In the genomic region with DNA sequence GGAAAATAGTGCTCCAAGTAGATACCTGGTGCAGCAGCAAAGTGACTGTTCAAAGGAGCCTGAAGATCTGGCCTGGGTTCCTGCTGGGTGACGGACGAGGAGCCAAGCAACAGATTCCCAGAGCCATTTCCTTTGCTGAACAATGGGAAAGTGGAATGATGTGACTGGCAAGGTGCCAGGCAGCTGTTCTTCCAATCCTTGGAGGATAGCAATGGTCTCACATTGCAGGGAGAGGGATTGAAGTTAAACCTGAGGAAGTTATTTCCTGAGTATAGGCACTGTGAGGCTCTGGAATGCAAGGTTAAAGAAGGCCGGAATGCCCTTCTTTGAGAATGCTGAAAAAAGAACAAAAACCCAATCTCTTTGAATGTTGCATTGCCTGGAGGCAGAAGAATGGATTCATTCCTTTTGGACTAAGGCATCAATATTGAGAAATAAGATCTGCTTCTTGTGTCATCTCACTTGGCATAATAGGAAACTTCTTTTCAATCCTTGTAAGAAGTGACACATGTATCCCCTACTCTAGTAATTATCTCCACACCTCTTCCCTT, we compare ENCODE assay signal across 13 cellular contexts.
DNase-seq lines count a peak whose midpoint lies in the region; ATAC-seq and TF ChIP-seq lines count a peak whose summit lies in the region.
"Had no signal": no experiment of that assay in that cellular context is flagged by ENCODE, and none has a peak within 500 bp of the region (broad histone marks: within the 10 kb centered on the region; RNA-seq: fewer than 3 reads in every experiment).

No MANE protein-coding gene starts in this region.

- H3K27ac ChIP-seq in cardiac muscle cell (no peak overlapping the region), gastrocnemius medialis (no peak overlapping the region), coronary artery (peak overlapping the region in 1 of 2 donors; percentile 57)

- no peak for TF ChIP-seq POLR2A in gastrocnemius medialis (IDR thresholded peaks at IDR 0.05)

- intact Hi-C loops in gastrocnemius medialis (cut with DNase I; ENCODE audit: low total_unique reads): no loop called here

- peak; percentile 20 for DNase-seq in DMS79 treated with DMSO at 0.1 percent for 48 hours (lab: John Stamatoyannopoulos, UW)
- DNase-seq in DMS79 (lab: John Stamatoyannopoulos, UW): no peak
- DNase-seq in astrocyte of the hippocampus (ENCODE audit: low read depth, low spot score): peak; percentile 59
- peak; percentile 12 to 74 for DNase-seq in cardiac muscle cell (ENCODE audit: low read depth in 1 of 2, low spot score in 1 of 2)
- DNase-seq in gastrocnemius medialis: peak in 1 of 2 donors; percentile 23
- no peak for DNase-seq in NCI-H187 (lab: John Stamatoyannopoulos, UW)
- no peak for DNase-seq in coronary artery (ENCODE audit: low spot score)
- no peak for DNase-seq in hypothalamus (lab: John Stamatoyannopoulos, UW)
- DNase-seq: 8988T; activated CD4-positive, CD25-positive, alpha-beta regulatory T cell treated with anti-CD3 and anti-CD28 coated beads, Interleukin-2, amount 50 U/mL, for 72 hours; activated naive CD4-positive, alpha-beta T cell treated with anti-CD3 and anti-CD28 coated beads, Interleukin-2, amount 10 ng/mL, durations not matched to agents 7 days and 5 days; midbrain had no signal

- no peaks in the 10 kb centered on the region for H3K36me3 ChIP-seq in cardiac muscle cell
- H3K36me3 ChIP-seq in gastrocnemius medialis: no peaks in the 10 kb centered on the region

- TF ChIP-seq CTCF in cardiac muscle cell (IDR thresholded peaks at IDR 0.05; ENCODE audit: low read depth, low read length) (no peak), gastrocnemius medialis (IDR thresholded peaks at IDR 0.05 in 4 of 5, conservative IDR thresholded peaks at IDR 0.05 in 1 of 5) (no peak), coronary artery (IDR thresholded peaks at IDR 0.05) (no peak)

- H3K4me3 ChIP-seq in cardiac muscle cell (no peak overlapping the region), gastrocnemius medialis (no peak overlapping the region), coronary artery (no peak overlapping the region)

- in situ Hi-C loops in gastrocnemius medialis (cut with MboI; ENCODE audit: low sequenced_read_pairs in 4 of 4): no loop called here

- H3K4me1 ChIP-seq in cardiac muscle cell (ENCODE audit: low read depth) (peaks cover 11% of the 10 kb centered on the region), gastrocnemius medialis (peaks cover 0 to 14% of the 10 kb centered on the region in 2 donors)

- ATAC-seq in gastrocnemius medialis: peak; percentile 52 to 60
- ATAC-seq: Panc1 had no signal

- H3K27me3 ChIP-seq in cardiac muscle cell: no peaks in the 10 kb centered on the region
- H3K27me3 ChIP-seq in gastrocnemius medialis: no peaks in the 10 kb centered on the region

- H3K9me3 ChIP-seq in cardiac muscle cell (ENCODE audit: low read depth): no peaks in the 10 kb centered on the region
- no peaks in the 10 kb centered on the region for H3K9me3 ChIP-seq in gastrocnemius medialis

Comparison
In these comparisons a context has a peak if more than half of its experiments do, and no peak if none do; other contexts are left out.
1. DNase-seq: peak in DMS79 treated with DMSO at 0.1 percent for 48 hours (single experiment), astrocyte of the hippocampus (single experiment) and cardiac muscle cell (2 of 2); none in DMS79 (single experiment), NCI-H187 (0 of 2), coronary artery (single experiment) and hypothalamus (0 of 51).